In genomic region chr12:48105867-48106563, GRCh38 we compare ENCODE assay signal across 1 cellular context.
TF ChIP-seq lines count a peak whose summit lies in the region.

SENP1 (minus strand) TSS chr12:48106079; CDS start chr12:48101472, 4,607 bp downstream.

TF ChIP-seq in HEK293, 187 proteins besides CTCF, POLR2A, EP300 and RAD21 (continued from another document and continues in another):
- peak; percentile 67 for TF ChIP-seq KLF7 (tag by site-specific recombination; IDR thresholded peaks at IDR 0.05; ENCODE audit: borderline replicate concordance)
- peak; percentile 56 for TF ChIP-seq FEZF1 (tag by site-specific recombination; IDR thresholded peaks at IDR 0.05)
- peak; percentile 94 for TF ChIP-seq ZNF561 (tag by site-specific recombination; IDR thresholded peaks at IDR 0.05; ENCODE audit: borderline replicate concordance)
- no peak for TF ChIP-seq ZNF624 (tag by site-specific recombination; IDR thresholded peaks at IDR 0.05)
- no peak for TF ChIP-seq ZNF747 (tag by site-specific recombination; IDR thresholded peaks at IDR 0.05)
- peak; percentile 89 for TF ChIP-seq SP2 (tag by site-specific recombination; IDR thresholded peaks at IDR 0.05)
- no peak for TF ChIP-seq ZNF112 (tag by site-specific recombination; IDR thresholded peaks at IDR 0.05)
- TF ChIP-seq ZNF707 (tag by site-specific recombination; IDR thresholded peaks at IDR 0.05) = no peak
- peak; percentile 70; the same call in 1 of the 2 replicates for TF ChIP-seq ZNF76 (tag by site-specific recombination; IDR thresholded peaks at IDR 0.05; ENCODE audit: borderline replicate concordance, low read depth)
- TF ChIP-seq SCRT2 (tag by site-specific recombination; IDR thresholded peaks at IDR 0.05) = peak; percentile 98
- TF ChIP-seq ZBTB20 (tag by site-specific recombination; IDR thresholded peaks at IDR 0.05) = peak; percentile 88; the same call in 1 of the 2 replicates
- no peak for TF ChIP-seq ZNF654 (tag by site-specific recombination; IDR thresholded peaks at IDR 0.05; ENCODE audit: low read depth)
- no peak; the same call in 1 of the 2 replicates for TF ChIP-seq ZSCAN23 (tag by site-specific recombination; IDR thresholded peaks at IDR 0.05)
- TF ChIP-seq GLI4 (tag by site-specific recombination; IDR thresholded peaks at IDR 0.05) = peak; percentile 89
- no peak for TF ChIP-seq INSM2 (tag by site-specific recombination; IDR thresholded peaks at IDR 0.05)
- TF ChIP-seq ZFP37 (tag by site-specific recombination; IDR thresholded peaks at IDR 0.05) = peak; percentile 82
- TF ChIP-seq OSR2 (tag by site-specific recombination; IDR thresholded peaks at IDR 0.05) = no peak
- TF ChIP-seq ZNF223 (tag by site-specific recombination; IDR thresholded peaks at IDR 0.05) = no peak
- no peak for TF ChIP-seq GLI2 (tag by site-specific recombination; IDR thresholded peaks at IDR 0.05; ENCODE audit: borderline replicate concordance, low read depth)
- TF ChIP-seq ZNF423 (tag by site-specific recombination; IDR thresholded peaks at IDR 0.05) = no peak
- no peak for TF ChIP-seq ZBTB44 (tag by site-specific recombination; IDR thresholded peaks at IDR 0.05)
- no peak for TF ChIP-seq BCL6B (tag by site-specific recombination; IDR thresholded peaks at IDR 0.05)
- TF ChIP-seq GLIS2 (tag by site-specific recombination; IDR thresholded peaks at IDR 0.05) = peak; percentile 76
- peak; percentile 94 for TF ChIP-seq ZNF2 (tag by site-specific recombination; IDR thresholded peaks at IDR 0.05)
- TF ChIP-seq ZNF239 (tag by site-specific recombination; IDR thresholded peaks at IDR 0.05) = 0 out of 2 replicates have a peak, but pooled peaks have one; percentile 5
- peak; percentile 71 for TF ChIP-seq ZBTB17 (tag by site-specific recombination; IDR thresholded peaks at IDR 0.05)
- TF ChIP-seq ZFHX2 (tag by site-specific recombination; conservative IDR thresholded peaks at IDR 0.05) = peak; percentile 27; the same call in 1 of the 2 replicates
- TF ChIP-seq ZNF768 (tag by site-specific recombination; IDR thresholded peaks at IDR 0.05) = no peak
- peak; percentile 41 for TF ChIP-seq ZBTB26 (tag by site-specific recombination; optimal IDR thresholded peaks at IDR 0.05)
- peak; percentile 38; the same call in 1 of the 2 replicates for TF ChIP-seq REST (tag by site-specific recombination; IDR thresholded peaks at IDR 0.05)
- peak; percentile 89; the same call in 1 of the 2 replicates for TF ChIP-seq ZNF660 (tag by site-specific recombination; IDR thresholded peaks at IDR 0.05)
- no peak for TF ChIP-seq ZNF37A (tag by site-specific recombination; IDR thresholded peaks at IDR 0.05)
- no peak for TF ChIP-seq ZNF701 (tag by site-specific recombination; IDR thresholded peaks at IDR 0.05)
- TF ChIP-seq ZNF133 (tag by site-specific recombination; IDR thresholded peaks at IDR 0.05) = no peak
- TF ChIP-seq ZNF513 (tag by site-specific recombination; IDR thresholded peaks at IDR 0.05) = peak; percentile 55; the same call in 1 of the 2 replicates
- TF ChIP-seq ZFP41 (tag by site-specific recombination; IDR thresholded peaks at IDR 0.05; ENCODE audit: borderline replicate concordance) = no peak
- TF ChIP-seq PRDM6 (tag by site-specific recombination; IDR thresholded peaks at IDR 0.05) = no peak
- TF ChIP-seq ZNF221 (tag by site-specific recombination; IDR thresholded peaks at IDR 0.05; ENCODE audit: borderline replicate concordance) = no peak
- 0 out of 2 replicates have a peak, but pooled peaks have one; percentile 22 for TF ChIP-seq TSHZ1 (tag by site-specific recombination; IDR thresholded peaks at IDR 0.05; ENCODE audit: borderline replicate concordance)
- 0 out of 2 replicates have a peak, but pooled peaks have one; percentile 2 for TF ChIP-seq EGR2 (tag by site-specific recombination; IDR thresholded peaks at IDR 0.05; ENCODE audit: low read depth)
- TF ChIP-seq ZNF311 (tag by site-specific recombination; IDR thresholded peaks at IDR 0.05; ENCODE audit: borderline replicate concordance) = no peak
- peak; percentile 34; the same call in 1 of the 2 replicates for TF ChIP-seq ZNF121 (tag by site-specific recombination; IDR thresholded peaks at IDR 0.05)
- TF ChIP-seq ZNF48 (tag by site-specific recombination; IDR thresholded peaks at IDR 0.05) = no peak
